In genomic region chr1:185788386-185788785, GRCh38 we compare ENCODE assay signal across 26 cellular contexts.
"Had no signal": no experiment of that assay in that cellular context is flagged by ENCODE, and none has a peak within 500 bp of the region (broad histone marks: within the 10 kb centered on the region; RNA-seq: fewer than 3 reads in every experiment).

No MANE protein-coding gene starts in this region.

- H3K36me3 ChIP-seq: adrenal gland, pancreas, transverse colon had no signal

- H3K4me1 ChIP-seq: adrenal gland, body of pancreas, pancreas, psoas muscle had no signal

- H3K27me3 ChIP-seq: adrenal gland, body of pancreas, pancreas, transverse colon had no signal

- H3K9me3 ChIP-seq: adrenal gland, body of pancreas, pancreas, psoas muscle, transverse colon had no signal

- ATAC-seq: body of pancreas; effector memory CD8-positive, alpha-beta T cell; left colon; pancreas; psoas muscle had no signal

- H3K4me3 ChIP-seq: adrenal gland, body of pancreas, coronary artery, pancreas, psoas muscle, transverse colon had no signal

- H3K27ac ChIP-seq: adrenal gland, body of pancreas, coronary artery, pancreas, psoas muscle, transverse colon, VCaP had no signal

- DNase-seq: activated CD4-positive, alpha-beta T cell treated with anti-CD3 and anti-CD28 coated beads for 4 hours; activated CD4-positive, alpha-beta T cell treated with anti-CD3 and anti-CD28 coated beads, Interleukin-2, amount 50 U/mL, for 4 hours; activated effector memory CD4-positive, alpha-beta T cell treated with Interleukin-2 at 50 U/mL for 16 hours; activated naive CD4-positive, alpha-beta T cell treated with anti-CD3 and anti-CD28 coated beads for 36 hours; activated naive CD8-positive, alpha-beta T cell treated with anti-CD3 and anti-CD28 coated beads for 36 hours; activated T-cell treated with anti-CD3 and anti-CD28 coated beads for 4 hours; adrenal gland; aorta; body of pancreas; cerebellar nuclear complex; effector memory CD8-positive, alpha-beta T cell; head of caudate nucleus; hypothalamus; immature natural killer cell; kidney; left colon; naive B cell; nephron progenitor cell; pancreas; psoas muscle; stimulated activated CD4-positive, alpha-beta T cell treated with anti-CD3 and anti-CD28 coated beads, Interleukin-15, amount 100 ng/mL, for 24 hours; stimulated activated CD4-positive, alpha-beta T cell treated with anti-CD3 and anti-CD28 coated beads, Interleukin-2, amount 100 ng/mL, for 24 hours; stimulated activated naive CD4-positive, alpha-beta T cell; transverse colon had no signal
